Comparison of ENCODE assay signal across 1 cellular context in the genomic region with DNA sequence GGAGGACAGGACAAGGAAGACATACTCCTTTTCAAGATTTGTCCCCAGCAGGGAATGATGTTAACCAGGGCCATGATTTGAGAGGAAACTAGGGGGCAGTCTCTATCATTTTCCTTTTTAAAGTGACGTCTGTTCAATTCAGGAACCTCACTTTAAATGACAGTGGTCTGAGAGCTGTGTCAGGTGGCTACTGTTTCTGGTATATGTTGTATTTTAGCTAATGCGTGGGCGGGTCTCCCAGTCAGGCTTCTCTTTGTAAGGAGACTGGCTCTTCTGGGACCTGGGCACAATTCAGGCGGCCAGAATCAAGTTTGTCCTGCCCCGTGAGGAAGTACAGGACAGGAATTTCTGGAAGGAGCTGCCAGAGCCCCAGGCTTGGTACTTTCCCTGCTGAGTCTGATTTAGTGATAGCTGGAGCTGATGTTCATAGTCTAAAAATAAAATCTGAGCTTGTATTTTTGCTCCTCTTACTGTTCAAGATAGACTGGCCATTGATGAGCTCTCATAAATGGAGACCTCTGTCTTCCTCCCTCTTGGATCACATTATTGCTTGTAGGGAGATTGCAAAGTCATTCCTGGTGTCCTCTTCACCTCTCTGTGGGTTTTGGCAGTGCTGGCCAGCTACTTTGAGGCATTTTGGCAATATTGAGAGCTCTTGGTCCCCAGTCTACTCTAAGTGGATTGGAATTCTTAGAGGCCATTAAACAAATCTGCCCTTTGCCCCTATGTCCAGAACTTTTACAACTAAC.
TF ChIP-seq lines count a peak whose summit lies in the region.

No MANE protein-coding gene starts in this region.

TF ChIP-seq in GM23338, 12 proteins besides CTCF, POLR2A, EP300 and RAD21 (continued from another document):
- no peak for TF ChIP-seq REST (IDR thresholded peaks at IDR 0.05; ENCODE audit: unreplicated experiment)
- TF ChIP-seq EZH2phosphoT487 (IDR thresholded peaks at IDR 0.05; ENCODE audit: unreplicated experiment), result no peak
